In the genomic region with DNA sequence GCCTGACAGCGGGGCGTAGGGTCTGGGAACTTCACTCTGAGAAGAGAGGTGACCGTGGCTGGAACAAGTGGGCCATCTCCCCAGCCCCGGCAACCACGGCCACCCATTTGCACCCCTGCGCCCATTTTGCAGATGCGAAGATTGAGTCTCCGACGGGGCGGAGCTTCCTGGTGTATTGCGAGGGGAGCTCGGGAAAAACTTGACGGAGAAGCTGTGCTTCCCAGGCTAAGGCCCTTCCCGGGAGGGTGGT, we compare ENCODE assay signal across 8 cellular contexts. TPM values are rescaled to one million over a fixed set of nuclear protein-coding genes. Genes with fewer than 3 reads are reported as not detected.
DNase-seq lines count a peak whose midpoint lies in the region; ATAC-seq and TF ChIP-seq lines count a peak whose summit lies in the region.

No MANE protein-coding gene starts in this region.

- peaks cover 23% of the 10 kb centered on the region for H3K4me1 Mint-ChIP-seq in central memory CD8-positive, alpha-beta T cell
- H3K4me1 Mint-ChIP-seq in nephron progenitor cell: peaks cover 25% of the 10 kb centered on the region

- no peaks in the 10 kb centered on the region for H3K9me3 ChIP-seq in BE2C

- H3K9me3 Mint-ChIP-seq in central memory CD8-positive, alpha-beta T cell: no peaks in the 10 kb centered on the region
- no peaks in the 10 kb centered on the region for H3K9me3 Mint-ChIP-seq in nephron progenitor cell

- H3K4me3 ChIP-seq in BE2C (ENCODE audit: low read depth, low read length): peak overlapping the region; percentile 87

- H3K36me3 Mint-ChIP-seq in central memory CD8-positive, alpha-beta T cell (ENCODE audit: insufficient read depth): peaks cover 52% of the 10 kb centered on the region
- H3K36me3 Mint-ChIP-seq in nephron progenitor cell (ENCODE audit: low read depth): peaks cover 9% of the 10 kb centered on the region

- peaks cover 4% of the 10 kb centered on the region; the same call in 1 of the 2 replicates for H3K4me1 ChIP-seq in BE2C

- no peak for DNase-seq in BE2C
- peak; percentile 60 for DNase-seq in KG1 (lab: John Stamatoyannopoulos, UW)
- no peak for DNase-seq in central memory CD8-positive, alpha-beta T cell (ENCODE audit: low spot score in 2 of 2)
- DNase-seq in nephron progenitor cell: no peak
- DNase-seq in DMS153 treated with DMSO at 0.1 percent for 48 hours (lab: John Stamatoyannopoulos, UW; ENCODE audit: unreplicated experiment): no peak
- DNase-seq in COLO668 (lab: John Stamatoyannopoulos, UW; ENCODE audit: unreplicated experiment): no peak
- no peak for DNase-seq in COLO829 (ENCODE audit: low spot score)

- H3K36me3 ChIP-seq in BE2C: peaks cover 28% of the 10 kb centered on the region

- H3K27ac Mint-ChIP-seq in central memory CD8-positive, alpha-beta T cell (ENCODE audit: low read depth): peak overlapping the region; percentile 100
- no peak overlapping the region for H3K27ac Mint-ChIP-seq in nephron progenitor cell

- peak overlapping the region; percentile 85 for H3K4me3 Mint-ChIP-seq in central memory CD8-positive, alpha-beta T cell
- H3K4me3 Mint-ChIP-seq in nephron progenitor cell: peak overlapping the region; percentile 91

- TF ChIP-seq CTCF in BE2C (IDR thresholded peaks at IDR 0.05; ENCODE audit: low read depth, low read length) (no peak), nephron progenitor cell (IDR thresholded peaks at IDR 0.05) (no peak)

- peak; percentile 24 for ATAC-seq in GM19452 (IDR thresholded peaks at IDR 0.05; ENCODE audit: unreplicated experiment)
- peak; percentile 20 for ATAC-seq in central memory CD8-positive, alpha-beta T cell (replicated peaks; ENCODE audit: extremely low read depth, poor library complexity, severe bottlenecking)

- H3K27me3 ChIP-seq in BE2C: no peaks in the 10 kb centered on the region

- H3K27me3 Mint-ChIP-seq in central memory CD8-positive, alpha-beta T cell: no peaks in the 10 kb centered on the region
- H3K27me3 Mint-ChIP-seq in nephron progenitor cell (ENCODE audit: low read depth, poor library complexity): peaks cover 7% of the 10 kb centered on the region

RNA-seq across cellular contexts. Expression of a gene that starts 0.7 kb away (rescaled TPM):
- 23.4 TPM for polyA plus RNA-seq in BE2C (2012; ENCODE audit: insufficient read depth, insufficient read length, low read depth)

RNA-seq across cellular contexts. Expression of a gene that starts 36.9 kb away (rescaled TPM):
- polyA plus RNA-seq in BE2C (2012; ENCODE audit: insufficient read depth, insufficient read length, low read depth): 70.7 TPM

RNA-seq across cellular contexts. Expression of a gene that starts 37.4 kb away (rescaled TPM):
- polyA plus RNA-seq in BE2C (2012; ENCODE audit: insufficient read depth, insufficient read length, low read depth): not detected

RNA-seq across cellular contexts. Expression of a gene that starts 57.7 kb away (rescaled TPM):
- 9.0 TPM for polyA plus RNA-seq in BE2C (2012; ENCODE audit: insufficient read depth, insufficient read length, low read depth)

RNA-seq across cellular contexts. Expression of a gene that starts 59.4 kb away (rescaled TPM):
- 81.3 TPM for polyA plus RNA-seq in BE2C (2012; ENCODE audit: insufficient read depth, insufficient read length, low read depth)
